ENCODE assay signal across 9 cellular contexts in the genomic region with DNA sequence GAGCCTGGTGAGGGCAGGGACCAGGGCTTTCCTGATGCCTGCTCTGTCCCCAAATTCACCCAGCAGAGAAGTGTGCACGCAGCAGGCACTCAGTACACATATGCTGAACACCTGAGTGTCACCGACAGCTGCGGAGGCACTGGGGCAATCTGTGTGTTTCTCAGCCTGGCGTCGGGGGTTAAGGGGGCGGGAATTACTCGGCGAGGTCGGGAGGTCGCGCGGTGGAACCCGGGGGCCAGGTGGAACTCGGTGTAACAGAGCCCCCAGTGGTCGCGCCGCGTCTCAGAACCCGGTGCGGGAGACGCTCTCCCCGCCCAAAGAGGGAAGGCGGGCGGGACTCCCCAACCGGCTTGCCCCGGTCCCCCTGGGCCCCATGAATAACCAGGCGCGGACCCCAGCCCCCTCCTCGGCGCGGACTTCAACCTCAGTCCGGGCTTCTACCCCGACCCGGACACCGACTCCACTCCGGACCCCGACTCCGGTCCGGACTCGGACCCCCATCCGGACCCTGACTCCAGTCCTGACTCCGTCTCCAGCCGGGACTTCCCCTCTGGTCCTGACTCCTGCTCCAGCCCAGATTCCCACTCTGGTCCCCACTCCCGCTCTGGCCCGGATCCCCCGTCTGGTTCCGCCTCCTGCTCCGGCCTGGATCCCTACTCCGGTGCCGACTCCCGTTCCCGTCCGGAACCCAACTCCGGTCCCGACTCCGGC. TPM values are rescaled to one million over a fixed set of nuclear protein-coding genes. Genes with fewer than 3 reads are reported as not detected.
DNase-seq lines count a peak whose midpoint lies in the region; ATAC-seq, FAIRE-seq and TF ChIP-seq lines count a peak whose summit lies in the region.
"Had no signal": no experiment of that assay in that cellular context is flagged by ENCODE, and none has a peak within 500 bp of the region (broad histone marks: within the 10 kb centered on the region; RNA-seq: fewer than 3 reads in every experiment).

A gene with protein sequence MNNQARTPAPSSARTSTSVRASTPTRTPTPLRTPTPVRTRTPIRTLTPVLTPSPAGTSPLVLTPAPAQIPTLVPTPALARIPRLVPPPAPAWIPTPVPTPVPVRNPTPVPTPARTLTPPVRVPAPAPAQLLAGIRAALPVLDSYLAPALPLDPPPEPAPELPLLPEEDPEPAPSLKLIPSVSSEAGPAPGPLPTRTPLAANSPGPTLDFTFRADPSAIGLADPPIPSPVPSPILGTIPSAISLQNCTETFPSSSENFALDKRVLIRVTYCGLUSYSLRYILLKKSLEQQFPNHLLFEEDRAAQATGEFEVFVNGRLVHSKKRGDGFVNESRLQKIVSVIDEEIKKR (plus strand): TSS at position 300 of the 711 bp plus-strand sequence. CDS start 74 bp downstream, at position 374.

- H3K4ac ChIP-seq in H1 (replicated peaks; ENCODE audit: insufficient read length, low read depth, low read length) (peak within 1 kb of the TSS; percentile 38), trophoblast cell (ENCODE audit: low read depth, low read length) (peak within 1 kb of the TSS; percentile 52)

- FAIRE-seq in H1 (lab: Jason Lieb, UNC), result no peak

- no peak within 1 kb of the TSS; the same call in 1 of the 2 replicates for H2BK20ac ChIP-seq in H1 (ENCODE audit: low read length)

- H3K79me1 ChIP-seq in H1 (ENCODE audit: low read depth, low read length) (peaks cover 10% of the 10 kb centered on the region), trophoblast cell (ENCODE audit: low read length) (peaks cover 17% of the 10 kb centered on the region)

- H3K4me1 ChIP-seq in NT2/D1 (ENCODE audit: insufficient read depth, insufficient read length) (no peaks in the 10 kb centered on the region), H1 (replicated peaks in 1 of 4; ENCODE audit: control insufficient read depth in 3 of 4, insufficient read depth in 4 of 4, low read length in 3 of 4) (peaks cover 0 to 10% (median 5%) of the 10 kb centered on the region in 4 experiments; a peak in 6 of 7 replicates), trophoblast cell (ENCODE audit: control insufficient read depth in 1 of 2, insufficient read depth in 2 of 2, low read length in 2 of 2) (peaks cover 5 to 23% of the 10 kb centered on the region in 2 experiments)

- POLR2A ChIA-PET in H1 (lab: Charles Lee; ENCODE audit: partially characterized antibody), result interaction anchor here (0.6 to 4.2 kb wide), 25 partner anchors 8 to 123 kb away, joined by 3 to 24 read pairs (median 5); a partner anchor contains a TSS

- peak within 1 kb of the TSS; percentile 22 for H4K8ac ChIP-seq in H1 (ENCODE audit: extremely low read depth, insufficient read depth, low read length)
- peak within 1 kb of the TSS; percentile 66 for H4K8ac ChIP-seq in trophoblast cell (ENCODE audit: low read depth, low read length)

- H2AFZ ChIP-seq in H1 (ENCODE audit: low read length) (peak within 1 kb of the TSS; percentile 73), trophoblast cell (ENCODE audit: insufficient read depth, low read length, poor library complexity) (peak within 1 kb of the TSS; percentile 51)

- H4K91ac ChIP-seq in H1 (replicated peaks; ENCODE audit: insufficient read length, low read length) (peak within 1 kb of the TSS; percentile 22), trophoblast cell (ENCODE audit: low read depth, low read length) (peak within 1 kb of the TSS; percentile 75)

- peaks cover 28% of the 10 kb centered on the region for H3K27me3 ChIP-seq in NT2/D1 (ENCODE audit: insufficient read depth, insufficient read length)
- peaks cover 0 to 2% (median 0%) of the 10 kb centered on the region in 4 experiments; a peak in 3 of 7 replicates for H3K27me3 ChIP-seq in H1 (replicated peaks in 1 of 4; ENCODE audit: control insufficient read depth in 3 of 4, extremely low read depth in 1 of 4, insufficient read depth in 3 of 4, low read length in 3 of 4)
- peaks cover 10% of the 10 kb centered on the region for H3K27me3 ChIP-seq in trophoblast cell (ENCODE audit: insufficient read depth, low read length)

- 2% methylated on average over 33 of the region's 56 CpGs; no CpG with 5 or more reads in 1 of the 2 experiments for WGBS in H1 (ENCODE audit: extremely low coverage in 1 of 2, insufficient coverage in 1 of 2, insufficient read length in 1 of 2, insufficient replicate concordance in 2 of 2, low coverage in 1 of 2, low lambda C conversion rate in 2 of 2, missing lambda C conversion rate in 1 of 2), 2 experiments
- WGBS in trophoblast cell (ENCODE audit: extremely low coverage, insufficient coverage, insufficient read length), result no CpG with 5 or more reads among the region's 56 CpGs

- TF ChIP-seq POLR2A in H1 (IDR thresholded peaks at IDR 0.05; ENCODE audit: control extremely low read depth in 1 of 2, low read depth in 2 of 2, low read length in 2 of 2), result peak in 1 of 2 experiments; percentile 60; a peak in 2 of 3 replicates

- TF ChIP-seq RAD21 in H1 (IDR thresholded peaks at IDR 0.05 in 1 of 2, conservative IDR thresholded peaks at IDR 0.05 in 1 of 2; ENCODE audit: low read depth in 2 of 2, low read length in 2 of 2), result peak; percentile 26 to 43; a peak in 3 of 4 replicates

- peak within 1 kb of the TSS; percentile 8 for H4K5ac ChIP-seq in H1 (ENCODE audit: insufficient read length, low read depth, low read length)

- H3K56ac ChIP-seq in H1 (replicated peaks; ENCODE audit: insufficient read length, low read depth, low read length), result peak within 1 kb of the TSS; percentile 36

- H3K4me2 ChIP-seq in H1 (ENCODE audit: insufficient read depth in 1 of 2, low read depth in 2 of 2, low read length in 2 of 2) (peak within 1 kb of the TSS; percentile 56 to 85), trophoblast cell (ENCODE audit: low read length) (peak within 1 kb of the TSS; percentile 77)

- H3K79me2 ChIP-seq in H1 (ENCODE audit: control insufficient read depth in 1 of 2, insufficient read depth in 2 of 2, low read length in 2 of 2) (peaks cover 0 to 7% of the 10 kb centered on the region in 2 experiments; a peak in 3 of 4 replicates), trophoblast cell (ENCODE audit: control insufficient read depth, insufficient read depth, low read length, poor library complexity) (peaks cover 11% of the 10 kb centered on the region)

- H3K18ac ChIP-seq in H1 (ENCODE audit: extremely low read depth, low read length) (peak within 1 kb of the TSS; percentile 88), trophoblast cell (ENCODE audit: low read length) (peak within 1 kb of the TSS; percentile 95)

- H3K23me2 ChIP-seq in H1 (ENCODE audit: low read depth, low read length), result peaks cover 10% of the 10 kb centered on the region; the same call in 1 of the 2 replicates

- H3K9ac ChIP-seq in NT2/D1 (ENCODE audit: insufficient read length, low read depth) (peak within 1 kb of the TSS; percentile 87), H1 (replicated peaks in 1 of 4; ENCODE audit: extremely low read depth in 1 of 4, low read depth in 3 of 4, low read length in 3 of 4) (peak within 1 kb of the TSS; percentile 61 to 77 (median 70)), trophoblast cell (ENCODE audit: low read length) (peak within 1 kb of the TSS; percentile 43)

- CTCF ChIA-PET in H1 (lab: Charles Lee; ENCODE audit: partially characterized antibody), result interaction anchor here (0.9 to 10.7 kb wide), 8 partner anchors 11 to 103 kb away, joined by 3 to 101 read pairs (median 5); a partner anchor contains a TSS

- DNase-seq in DMS79 (lab: John Stamatoyannopoulos, UW) (peak; percentile 65), NT2/D1 (ENCODE audit: low read depth, low spot score) (no peak), H1 (ENCODE audit: low read depth in 1 of 2, low spot score in 2 of 2) (peak in 1 of 2 experiments; percentile 91), trophoblast cell (no peak), DMS114 treated with DMSO at 0.1 percent for 48 hours (lab: John Stamatoyannopoulos, UW; ENCODE audit: unreplicated experiment) (no peak), KBM-7 (no peak)

- 0 out of 2 replicates have a peak within 1 kb of the TSS, but pooled peaks have one; percentile 72 for H2BK15ac ChIP-seq in H1 (ENCODE audit: low read length)

- H2BK5ac ChIP-seq in H1 (ENCODE audit: low read depth, low read length) (peak within 1 kb of the TSS; percentile 79; the same call in 1 of the 2 replicates), trophoblast cell (ENCODE audit: low read depth, low read length, poor library complexity) (peak within 1 kb of the TSS; percentile 42)

- peak in 1 of 2 experiments; percentile 66; a peak in 1 of 3 replicates for TF ChIP-seq EP300 in H1 (IDR thresholded peaks at IDR 0.05; ENCODE audit: borderline replicate concordance in 1 of 2, low read depth in 2 of 2, low read length in 2 of 2)

- no peak within 1 kb of the TSS for H3K14ac ChIP-seq in H1 (ENCODE audit: insufficient read length)
- H3K14ac ChIP-seq in trophoblast cell (ENCODE audit: low read length), result peak within 1 kb of the TSS; percentile 88

- H3K9me3 ChIP-seq in NT2/D1 (ENCODE audit: insufficient read depth, low read length) (no peaks in the 10 kb centered on the region), H1 (ENCODE audit: insufficient read depth in 2 of 2, low read depth in 1 of 2, low read length in 1 of 2) (no peaks in the 10 kb centered on the region), trophoblast cell (ENCODE audit: insufficient read depth, low read depth, low read length) (peaks cover 2% of the 10 kb centered on the region)

- H3K4me3 ChIP-seq in NT2/D1 (ENCODE audit: insufficient read length, low read depth) (peak within 1 kb of the TSS; percentile 75), H1 (ENCODE audit: extremely low read depth in 1 of 4, insufficient read depth in 2 of 4, low read depth in 3 of 4, low read length in 4 of 4) (peak within 1 kb of the TSS; percentile 76 to 95 (median 90)), trophoblast cell (ENCODE audit: low read depth, low read length) (peak within 1 kb of the TSS; percentile 73)

- H3K36me3 ChIP-seq in NT2/D1 (ENCODE audit: insufficient read depth, insufficient read length, low read length) (no peaks in the 10 kb centered on the region), H1 (ENCODE audit: control insufficient read depth in 2 of 4, insufficient read depth in 4 of 4, low read length in 3 of 4) (0 out of 8 replicates have a peak, but pooled peaks cover 0 to under 1% (median 0%) of the 10 kb centered on the region in 4 experiments), trophoblast cell (ENCODE audit: control insufficient read depth in 1 of 2, insufficient read depth in 2 of 2, low read length in 2 of 2) (no peaks in the 10 kb centered on the region)

- no peak for ATAC-seq in GM21526 (IDR thresholded peaks at IDR 0.05; ENCODE audit: low FRiP score, unreplicated experiment)
- ATAC-seq in HG03520 (IDR thresholded peaks at IDR 0.05; ENCODE audit: unreplicated experiment), result no peak

- in situ Hi-C loops in KBM-7 (cut with MboI; ENCODE audit: low pct_unique_long_range_greater_than_20kb, low sequenced_read_pairs), result no loop called here

- H2BK12ac ChIP-seq in H1 (ENCODE audit: low read depth, low read length), result peak within 1 kb of the TSS; percentile 45; the same call in 1 of the 2 replicates
- H2BK12ac ChIP-seq in trophoblast cell (ENCODE audit: low read length), result peak within 1 kb of the TSS; percentile 46

- H2BK120ac ChIP-seq in H1 (replicated peaks; ENCODE audit: low read depth, low read length) (no peak within 1 kb of the TSS), trophoblast cell (ENCODE audit: insufficient read depth, low read length, poor library complexity) (peak within 1 kb of the TSS; percentile 55)

- H3K23ac ChIP-seq in H1 (ENCODE audit: insufficient read length) (no peak within 1 kb of the TSS), trophoblast cell (ENCODE audit: low read length) (no peak within 1 kb of the TSS)

- peak within 1 kb of the TSS; percentile 49 for H4K12ac ChIP-seq in trophoblast cell (ENCODE audit: low read depth, low read length)

- H4K20me1 ChIP-seq in H1 (replicated peaks in 1 of 2; ENCODE audit: control insufficient read depth in 1 of 2, insufficient read depth in 2 of 2, low read length in 2 of 2), result peaks cover 2 to 3% of the 10 kb centered on the region in 2 experiments

- TF ChIP-seq CTCF in H1 (IDR thresholded peaks at IDR 0.05; ENCODE audit: control extremely low read depth in 1 of 3, insufficient read depth in 1 of 3, low read depth in 1 of 3, low read length in 3 of 3), result peak; percentile 24 to 41 (median 34)

- H2AK5ac ChIP-seq in H1 (ENCODE audit: low read depth, low read length) (no peak within 1 kb of the TSS), trophoblast cell (ENCODE audit: low read length) (no peak within 1 kb of the TSS)

- H3K27ac ChIP-seq in H1 (ENCODE audit: low read depth, low read length), result peak within 1 kb of the TSS; percentile 61; the same call in 1 of the 2 replicates
- no peak within 1 kb of the TSS for H3K27ac ChIP-seq in trophoblast cell (ENCODE audit: low read depth, low read length)

RNA-seq across cellular contexts. Expression of the gene that starts here (rescaled TPM):
- 8.4 and 11.0 TPM in 2 replicates for total RNA-seq in H1 (2021; fragmentation: NEBNext Ultra II Directional; extraction: Animal tissue kit (Norgen Biotek cat#: 25700))
- polyA plus RNA-seq in H1 (2011; rRNA removed), result 10.7 and 21.8 TPM in 2 replicates
- polyA plus RNA-seq in H1 (2011; cell fraction: cytosol; rRNA removed), result 11.5 TPM
- polyA plus RNA-seq in H1 (2011; cell fraction: nucleus; rRNA removed), result 27.1 TPM
- 9.8 to 12.5 TPM (median 11.4 TPM) in 4 replicates for polyA plus RNA-seq in H1 (2012, experiment 1 of 2)
- polyA plus RNA-seq in H1 (2012, experiment 2 of 2), result 9.3 TPM
- 23.6 TPM for polyA plus RNA-seq in H1 (2013, experiment 1 of 2)
- polyA plus RNA-seq in H1 (2013, experiment 2 of 2), result 19.1 TPM
- 1.2 and 2.0 TPM in 2 replicates for polyA minus RNA-seq in H1 (2011; rRNA and poly(A)+ RNA removed)
- polyA minus RNA-seq in H1 (2011; cell fraction: cytosol; rRNA and poly(A)+ RNA removed), result 4.4 TPM
- 16.2 TPM for polyA minus RNA-seq in H1 (2011; cell fraction: nucleus; rRNA and poly(A)+ RNA removed)
- 4.4 and 5.0 TPM in 2 replicates for polyA plus RNA-seq in trophoblast cell (2013)
- polyA plus RNA-seq: adipose tissue had no signal
